In the genomic region with DNA sequence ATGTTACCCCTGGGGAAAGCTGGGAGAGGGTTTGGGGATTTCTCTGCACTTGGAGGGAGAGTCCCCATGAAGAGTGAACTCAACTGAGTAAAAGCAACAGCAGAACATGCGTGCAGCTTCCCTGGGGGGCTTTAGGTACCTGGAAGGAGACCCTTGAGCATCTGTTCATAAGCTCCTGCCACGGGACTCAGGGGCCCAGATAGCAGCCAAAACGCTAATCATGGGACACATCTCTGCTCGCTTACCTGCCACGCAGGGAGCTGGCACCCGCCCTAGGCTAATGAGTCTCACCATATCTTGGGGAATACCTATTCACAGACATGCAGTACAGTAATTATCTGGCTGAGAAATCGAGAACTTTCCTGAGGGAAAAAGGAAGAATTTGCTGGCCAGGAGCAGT, we compare ENCODE assay signal across 6 cellular contexts.
"Had no signal": no experiment of that assay in that cellular context is flagged by ENCODE, and none has a peak within 500 bp of the region (broad histone marks: within the 10 kb centered on the region; RNA-seq: fewer than 3 reads in every experiment).

No MANE protein-coding gene starts in this region.

- H3K4me3 ChIP-seq: GM23338 had no signal

- DNase-seq: H9, HCEC 1CT had no signal

- FAIRE-seq: H1, H54, HepG2 had no signal

- ATAC-seq: GM23338, HepG2 had no signal
